ENCODE assay signal across 8 cellular contexts in genomic region chr13:46181799-46182490, GRCh38. TPM values are rescaled to one million over a fixed set of nuclear protein-coding genes. Genes with fewer than 3 reads are reported as not detected.
DNase-seq lines count a peak whose midpoint lies in the region; ATAC-seq, FAIRE-seq and TF ChIP-seq lines count a peak whose summit lies in the region.

A gene with protein sequence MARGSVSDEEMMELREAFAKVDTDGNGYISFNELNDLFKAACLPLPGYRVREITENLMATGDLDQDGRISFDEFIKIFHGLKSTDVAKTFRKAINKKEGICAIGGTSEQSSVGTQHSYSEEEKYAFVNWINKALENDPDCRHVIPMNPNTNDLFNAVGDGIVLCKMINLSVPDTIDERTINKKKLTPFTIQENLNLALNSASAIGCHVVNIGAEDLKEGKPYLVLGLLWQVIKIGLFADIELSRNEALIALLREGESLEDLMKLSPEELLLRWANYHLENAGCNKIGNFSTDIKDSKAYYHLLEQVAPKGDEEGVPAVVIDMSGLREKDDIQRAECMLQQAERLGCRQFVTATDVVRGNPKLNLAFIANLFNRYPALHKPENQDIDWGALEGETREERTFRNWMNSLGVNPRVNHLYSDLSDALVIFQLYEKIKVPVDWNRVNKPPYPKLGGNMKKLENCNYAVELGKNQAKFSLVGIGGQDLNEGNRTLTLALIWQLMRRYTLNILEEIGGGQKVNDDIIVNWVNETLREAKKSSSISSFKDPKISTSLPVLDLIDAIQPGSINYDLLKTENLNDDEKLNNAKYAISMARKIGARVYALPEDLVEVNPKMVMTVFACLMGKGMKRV (minus strand): TSS chr13:46182177. CDS start chr13:46159662, 22,515 bp downstream.

- H3K27ac ChIP-seq in K562 (ENCODE audit: extremely low read depth, low read depth, low read length) (peak within 1 kb of the TSS; percentile 98), neutrophil (peak within 1 kb of the TSS; percentile 97), urinary bladder (ENCODE audit: low read depth) (peak within 1 kb of the TSS; percentile 10)

- in situ Hi-C loops in K562 (cut with MboI), result no loop called here

- ATAC-seq in GM19395 (IDR thresholded peaks at IDR 0.05; ENCODE audit: unreplicated experiment) (peak; percentile 69), HG03520 (IDR thresholded peaks at IDR 0.05; ENCODE audit: unreplicated experiment) (peak; percentile 62), K562 (peak; percentile 82)

- intact Hi-C loops in K562 (cut with micrococcal nuclease), result loop anchor here (2.0 to 5.0 kb wide), 3 partner anchors 21 to 105 kb away; partner anchors contain the start of gene LRRC63

- WGBS in K562 (ENCODE audit: insufficient coverage, low coverage, missing lambda C conversion rate), result 14% methylated on average over 5 of the region's 8 CpGs
- WGBS in urinary bladder, result 82% methylated on average over 8 of the region's 8 CpGs

- peak within 1 kb of the TSS; percentile 76 to 89 for H3K9ac ChIP-seq in K562 (ENCODE audit: insufficient read depth in 1 of 2, low read depth in 2 of 2, low read length in 2 of 2)

- no peak for TF ChIP-seq CTCF in K562 (IDR thresholded peaks at IDR 0.05 in 2 of 3, conservative IDR thresholded peaks at IDR 0.05 in 1 of 3; ENCODE audit: insufficient read depth in 2 of 3, low read depth in 1 of 3, low read length in 3 of 3)
- TF ChIP-seq CTCF in neutrophil (IDR thresholded peaks at IDR 0.05), result peak; percentile 30

- H3K4me1 ChIP-seq in K562 (replicated peaks in 1 of 2; ENCODE audit: control insufficient read depth in 2 of 2, insufficient read depth in 2 of 2, low read length in 2 of 2), result peaks cover 9 to 36% of the 10 kb centered on the region in 2 experiments; a peak in 4 of 5 replicates
- peaks cover 39 to 57% of the 10 kb centered on the region in 2 experiments for H3K4me1 ChIP-seq in neutrophil (ENCODE audit: control insufficient read depth in 1 of 2, insufficient read depth in 1 of 2, low read depth in 1 of 2, low read length in 1 of 2)
- no peaks in the 10 kb centered on the region for H3K4me1 ChIP-seq in urinary bladder (ENCODE audit: insufficient read depth)

- DNase-seq in AML-193 (lab: John Stamatoyannopoulos, UW) (peak; percentile 98), T-helper 2 cell (peak in 4 of 5 experiments; percentile 47 to 98 (median 84)), K562 (ENCODE audit: extremely low read depth in 1 of 4, low spot score in 3 of 4) (peak; percentile 51 to 79 (median 52)), HCEC 1CT (no peak)

- H3K36me3 ChIP-seq in K562 (ENCODE audit: control insufficient read depth, insufficient read depth, low read length), result peaks cover 21% of the 10 kb centered on the region; the same call in 1 of the 3 replicates
- H3K36me3 ChIP-seq in neutrophil, result peaks cover 15% of the 10 kb centered on the region
- no peaks in the 10 kb centered on the region for H3K36me3 ChIP-seq in urinary bladder (ENCODE audit: insufficient read depth)

- H2AFZ ChIP-seq in K562 (ENCODE audit: low read depth, low read length), result peak within 1 kb of the TSS; percentile 92

- peak; percentile 92 for TF ChIP-seq POLR2A in K562 (conservative IDR thresholded peaks at IDR 0.05)

- no peak for TF ChIP-seq RAD21 in K562 (CRISPR knock-in tag; conservative IDR thresholded peaks at IDR 0.05 in 1 of 2, IDR thresholded peaks at IDR 0.05 in 1 of 2)

- no TSS peak for BruUV-seq in K562 (replicated peaks; lab: Mats Ljungman, UMichigan)

- peaks cover 50% of the 10 kb centered on the region for H3K79me2 ChIP-seq in K562 (ENCODE audit: control insufficient read depth, insufficient read depth, low read length)

- H3K4me3 ChIP-seq in K562 (peak within 1 kb of the TSS; percentile 70), neutrophil (ENCODE audit: low read depth in 1 of 2, low read length in 1 of 2) (peak within 1 kb of the TSS; percentile 85 to 92), urinary bladder (ENCODE audit: low read depth, low read length) (peak within 1 kb of the TSS; percentile 14)

- TF ChIP-seq EP300 in K562 (IDR thresholded peaks at IDR 0.05; ENCODE audit: low read length), result no peak; the same call in 1 of the 2 replicates

- H3K4me2 ChIP-seq in K562 (ENCODE audit: insufficient read depth, low read length), result peak within 1 kb of the TSS; percentile 95

- no peaks in the 10 kb centered on the region for H4K20me1 ChIP-seq in K562 (replicated peaks; ENCODE audit: control insufficient read depth, insufficient read depth, low read length)

- CTCF ChIA-PET in K562 (lab: Yijun Ruan, JAX; ENCODE audit: low intra/inter-chr PET ratio), result interaction anchor here (0.6 kb wide), 1 partner anchor 1030 kb away, joined by 9 read pairs; no protein-coding TSS in a partner anchor

- POLR2A ChIA-PET in K562 (lab: Yijun Ruan, JAX), result interaction anchor here (0.6 to 0.9 kb wide), 4 partner anchors 11 to 261 kb away, joined by 3 to 5 read pairs (median 3); no protein-coding TSS in a partner anchor

- peak; percentile 83 for FAIRE-seq in K562 (lab: Jason Lieb, UNC)

- H3K27me3 ChIP-seq in K562 (ENCODE audit: control insufficient read depth in 2 of 2, insufficient read depth in 2 of 2, low read length in 2 of 2) (no peaks in the 10 kb centered on the region), neutrophil (no peaks in the 10 kb centered on the region)

- no peaks in the 10 kb centered on the region for H3K9me1 ChIP-seq in K562 (ENCODE audit: control insufficient read depth, insufficient read depth, low read length)

- H3K9me3 ChIP-seq in K562 (replicated peaks; ENCODE audit: control insufficient read depth, insufficient read depth, low read depth, low read length) (no peaks in the 10 kb centered on the region), neutrophil (no peaks in the 10 kb centered on the region)

TF ChIP-seq in K562, 482 proteins besides CTCF, POLR2A, EP300 and RAD21 (continues in another document):
- TF ChIP-seq EHMT2 (IDR thresholded peaks at IDR 0.05), result 0 out of 2 replicates have a peak, but pooled peaks have one; percentile 14
- peak; percentile 60; the same call in 1 of the 2 replicates for TF ChIP-seq CTBP1 (IDR thresholded peaks at IDR 0.05; ENCODE audit: borderline replicate concordance)
- no peak for TF ChIP-seq ZNF507 (tag; conservative IDR thresholded peaks at IDR 0.05)
- 0 out of 2 replicates have a peak, but pooled peaks have one; percentile 56 for TF ChIP-seq SP1 (CRISPR knock-in tag; IDR thresholded peaks at IDR 0.05)
- no peak for TF ChIP-seq DDX20 (tag; IDR thresholded peaks at IDR 0.05; ENCODE audit: low read depth)
- TF ChIP-seq USF1 (CRISPR knock-in tag; IDR thresholded peaks at IDR 0.05), result no peak; the same call in 1 of the 2 replicates
- peak; percentile 83 for TF ChIP-seq POLR2B (IDR thresholded peaks at IDR 0.05; ENCODE audit: low read depth, partially characterized antibody)
- peak; percentile 71 for TF ChIP-seq ETV1 (tag; conservative IDR thresholded peaks at IDR 0.05; ENCODE audit: low read depth)
- TF ChIP-seq NFE2 (IDR thresholded peaks at IDR 0.05; ENCODE audit: low read depth), result peak; percentile 51
- no peak for TF ChIP-seq ETV6 (IDR thresholded peaks at IDR 0.05; ENCODE audit: borderline replicate concordance in 1 of 2, low read depth in 2 of 2, low read length in 1 of 2)
- no peak for TF ChIP-seq ETV6 (CRISPR knock-in tag; IDR thresholded peaks at IDR 0.05; ENCODE audit: borderline replicate concordance)
- 0 out of 2 replicates have a peak, but pooled peaks have one; percentile 53 for TF ChIP-seq TRIM28 (IDR thresholded peaks at IDR 0.05)
- TF ChIP-seq TFAP4 (CRISPR knock-in tag; IDR thresholded peaks at IDR 0.05; ENCODE audit: borderline replicate concordance), result peak; percentile 49; the same call in 1 of the 2 replicates
- TF ChIP-seq, protein P1, sequence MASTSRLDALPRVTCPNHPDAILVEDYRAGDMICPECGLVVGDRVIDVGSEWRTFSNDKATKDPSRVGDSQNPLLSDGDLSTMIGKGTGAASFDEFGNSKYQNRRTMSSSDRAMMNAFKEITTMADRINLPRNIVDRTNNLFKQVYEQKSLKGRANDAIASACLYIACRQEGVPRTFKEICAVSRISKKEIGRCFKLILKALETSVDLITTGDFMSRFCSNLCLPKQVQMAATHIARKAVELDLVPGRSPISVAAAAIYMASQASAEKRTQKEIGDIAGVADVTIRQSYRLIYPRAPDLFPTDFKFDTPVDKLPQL (IDR thresholded peaks at IDR 0.05; ENCODE audit: extremely low read depth, insufficient read length), result peak; percentile 14

RNA-seq across cellular contexts. Expression of the gene that starts here (rescaled TPM):
- 33.3 and 88.1 TPM in 2 replicates for total RNA-seq in K562 (2011; cell fraction: chromatin; rRNA removed; ENCODE audit: low replicate concordance)
- total RNA-seq in K562 (2011; cell fraction: nucleolus; rRNA removed), result 20.0 and 28.2 TPM in 2 replicates
- total RNA-seq in K562 (2011; cell fraction: nucleoplasm; rRNA removed), result 41.3 and 46.6 TPM in 2 replicates
- total RNA-seq in K562 (2014; rRNA removed), result 120 and 126 TPM in 2 replicates
- total RNA-seq in K562 (2014; rRNA removed; fragmentation: Illumina TruSeq; extraction: Trizol), result 179 and 208 TPM in 2 replicates
- 212 and 222 TPM in 2 replicates for total RNA-seq in K562 (2015; rRNA removed; fragmentation: Illumina TruSeq; extraction: Trizol)
- total RNA-seq in K562 (2021), result 157 and 163 TPM in 2 replicates
- polyA plus RNA-seq in K562 (2011; rRNA removed), result 148 and 250 TPM in 2 replicates
- 50.2 and 172 TPM in 2 replicates for polyA plus RNA-seq in K562 (2011; cell fraction: cytosol; rRNA removed)
- 26.8 and 103 TPM in 2 replicates for polyA plus RNA-seq in K562 (2011; cell fraction: nucleus; rRNA removed)
- polyA plus RNA-seq in K562 (2012), result 184 and 318 TPM in 2 replicates
- polyA plus RNA-seq in K562 (2014; fragmentation: Illumina TruSeq; extraction: Trizol), result 213 and 230 TPM in 2 replicates
- polyA plus RNA-seq in K562 (2014; fragmentation: Nextera tagmentation; extraction: Ambion mirVana), result 100 to 1,000 TPM in 1 of 2 experiments, 10 to 100 TPM in 1; 83.0 to 255 TPM
- 124 and 135 TPM in 2 replicates for polyA plus RNA-seq in K562 (2014; rRNA removed)
- 173 and 458 TPM in 2 replicates for polyA minus RNA-seq in K562 (2011; rRNA and poly(A)+ RNA removed)
- polyA minus RNA-seq in K562 (2011; cell fraction: cytosol; rRNA and poly(A)+ RNA removed), result 64.8 and 140 TPM in 2 replicates
- 16.2 and 85.0 TPM in 2 replicates for polyA minus RNA-seq in K562 (2011; cell fraction: nucleus; rRNA and poly(A)+ RNA removed)
- 43.5 TPM for total RNA-seq in urinary bladder
- 26.7 TPM for polyA plus RNA-seq in urinary bladder

Comparison
In these comparisons a context has a peak if more than half of its experiments do, and no peak if none do; other contexts are left out.
1. H3K27ac ChIP-seq: peak in every context shown above with its lines; median percentile 98 in K562; 97 in neutrophil; 10 in urinary bladder.
2. H3K4me3 ChIP-seq: peak in every context shown above with its lines; median percentile 88 in neutrophil; 70 in K562; 14 in urinary bladder.